Comparison of ENCODE assay signal across 1 cellular context in genomic region chr21:45617021-45617930, GRCh38.
TF ChIP-seq lines count a peak whose summit lies in the region.

No MANE protein-coding gene starts in this region.

TF ChIP-seq in HEK293, 187 proteins besides CTCF, POLR2A, EP300 and RAD21 (continued from another document):
- TF ChIP-seq, protein P1, sequence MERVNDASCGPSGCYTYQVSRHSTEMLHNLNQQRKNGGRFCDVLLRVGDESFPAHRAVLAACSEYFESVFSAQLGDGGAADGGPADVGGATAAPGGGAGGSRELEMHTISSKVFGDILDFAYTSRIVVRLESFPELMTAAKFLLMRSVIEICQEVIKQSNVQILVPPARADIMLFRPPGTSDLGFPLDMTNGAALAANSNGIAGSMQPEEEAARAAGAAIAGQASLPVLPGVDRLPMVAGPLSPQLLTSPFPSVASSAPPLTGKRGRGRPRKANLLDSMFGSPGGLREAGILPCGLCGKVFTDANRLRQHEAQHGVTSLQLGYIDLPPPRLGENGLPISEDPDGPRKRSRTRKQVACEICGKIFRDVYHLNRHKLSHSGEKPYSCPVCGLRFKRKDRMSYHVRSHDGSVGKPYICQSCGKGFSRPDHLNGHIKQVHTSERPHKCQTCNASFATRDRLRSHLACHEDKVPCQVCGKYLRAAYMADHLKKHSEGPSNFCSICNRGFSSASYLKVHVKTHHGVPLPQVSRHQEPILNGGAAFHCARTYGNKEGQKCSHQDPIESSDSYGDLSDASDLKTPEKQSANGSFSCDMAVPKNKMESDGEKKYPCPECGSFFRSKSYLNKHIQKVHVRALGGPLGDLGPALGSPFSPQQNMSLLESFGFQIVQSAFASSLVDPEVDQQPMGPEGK (tag by site-specific recombination; IDR thresholded peaks at IDR 0.05) = no peak
- TF ChIP-seq ZNF701 (tag by site-specific recombination; IDR thresholded peaks at IDR 0.05) = no peak
- TF ChIP-seq MEIS1 (CRISPR knock-in tag; IDR thresholded peaks at IDR 0.05; ENCODE audit: borderline replicate concordance) = no peak
- TF ChIP-seq ZIC2 (tag by site-specific recombination; IDR thresholded peaks at IDR 0.05) = peak; percentile 96
